ENCODE assay signal across 23 cellular contexts in the genomic region with DNA sequence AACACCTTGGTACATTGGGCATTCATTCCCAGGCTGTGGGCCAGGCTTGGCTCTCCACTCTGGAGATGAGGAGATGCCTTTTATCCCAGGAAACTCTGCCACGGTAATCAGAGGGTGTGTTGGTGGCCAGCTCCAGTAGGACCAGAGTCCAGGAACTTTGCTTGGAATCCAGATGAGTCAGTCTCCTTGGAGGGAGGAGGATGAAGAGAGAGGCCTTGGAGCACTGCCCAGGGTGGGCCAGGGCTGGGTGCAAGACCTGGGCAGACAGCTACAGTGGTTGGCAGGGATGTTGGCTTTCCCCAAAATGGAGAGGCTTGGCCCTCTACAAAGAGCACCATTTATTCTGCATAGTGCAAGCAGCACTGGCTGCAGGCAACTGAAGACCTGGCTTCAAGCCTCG.
DNase-seq lines count a peak whose midpoint lies in the region; ATAC-seq and FAIRE-seq lines count a peak whose summit lies in the region.
"Had no signal": no experiment of that assay in that cellular context is flagged by ENCODE, and none has a peak within 500 bp of the region (broad histone marks: within the 10 kb centered on the region; RNA-seq: fewer than 3 reads in every experiment).

No MANE protein-coding gene starts in this region.

- FAIRE-seq in urothelium cell line (lab: Jason Lieb, UNC) = peak; percentile 37
- FAIRE-seq: bronchial epithelial cell, frontal cortex, GM12892, keratinocyte had no signal

- H3K4me1 Mint-ChIP-seq in stimulated activated naive CD8-positive, alpha-beta T cell treated with anti-CD3 and anti-CD28 coated beads, Interleukin-15, Interleukin-2, amounts not matched to agents 100 ng/mL and 50 ng/mL, for 24 hours (ENCODE audit: low read depth) = peaks cover 23% of the 10 kb centered on the region
- peaks cover 15% of the 10 kb centered on the region for H3K4me1 Mint-ChIP-seq in stimulated activated naive CD8-positive, alpha-beta T cell treated with anti-CD3 and anti-CD28 coated beads, Interleukin-15, amount 100 ng/mL, for 72 hours
- no peaks in the 10 kb centered on the region for H3K4me1 Mint-ChIP-seq in natural killer cell treated with Interleukin-12 subunit alpha and Interleukin-12 subunit beta and Interleukin-15 and Interleukin-18, amount 100 ng/mL, for 72 hours (ENCODE audit: low read depth in 2 of 2)

- DNase-seq in stimulated activated naive CD8-positive, alpha-beta T cell treated with anti-CD3 and anti-CD28 coated beads, Interleukin-15, amount 100 ng/mL, for 72 hours = no peak
- DNase-seq in astrocyte of the hippocampus (ENCODE audit: low read depth, low spot score) = peak; percentile 43
- DNase-seq in midbrain (lab: John Stamatoyannopoulos, UW) = peak; percentile 54
- peak; percentile 64 for DNase-seq in urothelium cell line (ENCODE audit: low spot score)
- DNase-seq in NCI-H1105 (lab: John Stamatoyannopoulos, UW) = no peak
- DNase-seq in natural killer cell treated with Interleukin-12 subunit alpha and Interleukin-12 subunit beta and Interleukin-15 and Interleukin-18, amount 100 ng/mL, for 72 hours (ENCODE audit: low spot score) = no peak
- DNase-seq in DMS53 (lab: John Stamatoyannopoulos, UW) = no peak
- DNase-seq: activated gamma-delta T cell; BE2C; DND-41; effector memory CD8-positive, alpha-beta T cell; KBM-7; NCI-H146; NCI-H524 treated with DMSO at 0.1 percent for 48 hours; SJCRH30; uterus had no signal

- H3K36me3 Mint-ChIP-seq in stimulated activated naive CD8-positive, alpha-beta T cell treated with anti-CD3 and anti-CD28 coated beads, Interleukin-15, Interleukin-2, amounts not matched to agents 100 ng/mL and 50 ng/mL, for 24 hours (ENCODE audit: low read depth) = peaks cover 7% of the 10 kb centered on the region
- peaks cover 6% of the 10 kb centered on the region for H3K36me3 Mint-ChIP-seq in natural killer cell treated with Interleukin-12 subunit alpha and Interleukin-12 subunit beta and Interleukin-15 and Interleukin-18, amount 100 ng/mL, for 72 hours
- H3K36me3 Mint-ChIP-seq: T-cell had no signal

- peak overlapping the region; percentile 60 for H3K27ac Mint-ChIP-seq in stimulated activated naive CD8-positive, alpha-beta T cell treated with anti-CD3 and anti-CD28 coated beads, Interleukin-15, Interleukin-2, amounts not matched to agents 100 ng/mL and 50 ng/mL, for 24 hours
- H3K27ac Mint-ChIP-seq in stimulated activated naive CD8-positive, alpha-beta T cell treated with anti-CD3 and anti-CD28 coated beads, Interleukin-15, amount 100 ng/mL, for 72 hours = no peak overlapping the region
- no peak overlapping the region for H3K27ac Mint-ChIP-seq in natural killer cell treated with Interleukin-12 subunit alpha and Interleukin-12 subunit beta and Interleukin-15 and Interleukin-18, amount 100 ng/mL, for 72 hours
- H3K27ac Mint-ChIP-seq: effector memory CD8-positive, alpha-beta T cell had no signal

- H3K9me3 Mint-ChIP-seq in stimulated activated naive CD8-positive, alpha-beta T cell treated with anti-CD3 and anti-CD28 coated beads, Interleukin-15, Interleukin-2, amounts not matched to agents 100 ng/mL and 50 ng/mL, for 24 hours = peaks cover 14% of the 10 kb centered on the region
- peaks cover 7 to 17% of the 10 kb centered on the region in 2 donors for H3K9me3 Mint-ChIP-seq in stimulated activated naive CD8-positive, alpha-beta T cell treated with anti-CD3 and anti-CD28 coated beads, Interleukin-15, amount 100 ng/mL, for 72 hours
- no peaks in the 10 kb centered on the region for H3K9me3 Mint-ChIP-seq in natural killer cell treated with Interleukin-12 subunit alpha and Interleukin-12 subunit beta and Interleukin-15 and Interleukin-18, amount 100 ng/mL, for 72 hours

- no peak overlapping the region for H3K4me3 Mint-ChIP-seq in stimulated activated naive CD8-positive, alpha-beta T cell treated with anti-CD3 and anti-CD28 coated beads, Interleukin-15, Interleukin-2, amounts not matched to agents 100 ng/mL and 50 ng/mL, for 24 hours
- no peak overlapping the region for H3K4me3 Mint-ChIP-seq in stimulated activated naive CD8-positive, alpha-beta T cell treated with anti-CD3 and anti-CD28 coated beads, Interleukin-15, amount 100 ng/mL, for 72 hours
- no peak overlapping the region for H3K4me3 Mint-ChIP-seq in natural killer cell treated with Interleukin-12 subunit alpha and Interleukin-12 subunit beta and Interleukin-15 and Interleukin-18, amount 100 ng/mL, for 72 hours
- H3K4me3 Mint-ChIP-seq: effector memory CD8-positive, alpha-beta T cell had no signal

- no peak for ATAC-seq in stimulated activated naive CD8-positive, alpha-beta T cell treated with anti-CD3 and anti-CD28 coated beads, Interleukin-15, amount 100 ng/mL, for 72 hours
- no peak for ATAC-seq in natural killer cell treated with Interleukin-12 subunit alpha and Interleukin-12 subunit beta and Interleukin-15 and Interleukin-18, amount 100 ng/mL, for 72 hours
- ATAC-seq: effector memory CD8-positive, alpha-beta T cell; Panc1 had no signal

- H3K27me3 Mint-ChIP-seq in stimulated activated naive CD8-positive, alpha-beta T cell treated with anti-CD3 and anti-CD28 coated beads, Interleukin-15, Interleukin-2, amounts not matched to agents 100 ng/mL and 50 ng/mL, for 24 hours = peaks cover 15% of the 10 kb centered on the region
- H3K27me3 Mint-ChIP-seq in stimulated activated naive CD8-positive, alpha-beta T cell treated with anti-CD3 and anti-CD28 coated beads, Interleukin-15, amount 100 ng/mL, for 72 hours = peaks cover 5% of the 10 kb centered on the region
- peaks cover 27 to 52% of the 10 kb centered on the region in 2 donors for H3K27me3 Mint-ChIP-seq in natural killer cell treated with Interleukin-12 subunit alpha and Interleukin-12 subunit beta and Interleukin-15 and Interleukin-18, amount 100 ng/mL, for 72 hours

Comparison
In these comparisons a context has a peak if more than half of its experiments do, and no peak if none do; other contexts are left out.
1. DNase-seq: peak in astrocyte of the hippocampus (single experiment), midbrain (single experiment) and urothelium cell line (single experiment); none in stimulated activated naive CD8-positive, alpha-beta T cell treated with anti-CD3 and anti-CD28 coated beads, Interleukin-15, amount 100 ng/mL, for 72 hours (0 of 2), NCI-H1105 (single experiment), natural killer cell treated with Interleukin-12 subunit alpha and Interleukin-12 subunit beta and Interleukin-15 and Interleukin-18, amount 100 ng/mL, for 72 hours (single experiment) and DMS53 (single experiment).